8 cellular contexts compared by ENCODE assay signal in the genomic region with DNA sequence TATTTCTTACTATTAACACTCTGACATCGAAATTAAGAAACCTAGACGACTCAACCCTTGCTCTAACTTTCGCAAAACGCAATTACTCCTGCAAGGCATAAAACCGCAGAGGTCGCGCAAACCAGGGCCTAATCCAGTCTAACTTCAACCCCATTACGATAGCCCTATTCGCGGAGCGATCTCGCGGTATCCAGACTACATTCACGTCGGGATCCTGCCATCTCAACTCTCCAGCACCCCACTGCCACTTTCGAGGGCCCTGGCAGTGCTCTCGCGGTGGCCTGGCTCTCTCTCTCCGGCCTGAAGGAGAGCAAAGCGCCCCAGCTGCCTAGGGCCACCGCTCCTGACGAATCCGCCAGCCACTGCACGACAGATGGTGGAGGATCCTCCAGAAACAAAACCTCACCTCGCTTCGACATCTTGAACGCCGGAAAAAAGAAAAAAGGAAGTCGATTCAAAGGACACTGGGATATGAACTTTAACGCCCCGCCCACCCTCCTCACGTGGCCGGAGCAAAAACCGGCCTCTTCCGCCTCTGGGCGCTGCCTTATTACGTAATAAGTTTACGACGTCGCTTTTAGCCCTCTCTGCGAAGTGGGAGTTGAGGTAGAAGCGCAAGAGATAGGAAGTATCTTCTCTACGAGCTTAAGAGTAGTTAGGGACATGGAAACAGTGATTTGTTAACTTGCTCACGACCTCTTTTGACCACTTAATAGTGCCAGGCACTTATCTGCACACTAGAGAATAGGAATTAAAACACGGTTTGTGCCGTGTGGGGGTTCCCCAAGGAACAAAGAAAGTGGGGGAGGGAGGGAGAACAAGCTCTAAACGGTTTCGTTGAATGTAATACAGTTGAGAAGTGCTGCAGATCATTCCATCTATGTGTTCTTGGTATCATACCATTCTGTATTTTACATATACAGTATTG. TPM values are rescaled to one million over a fixed set of nuclear protein-coding genes. Genes with fewer than 3 reads are reported as not detected.
DNase-seq lines count a peak whose midpoint lies in the region; ATAC-seq and TF ChIP-seq lines count a peak whose summit lies in the region.

Gene RPL23 (minus strand): TSS at position 430 of the 928 bp plus-strand sequence. CDS start 11 bp downstream, at position 419.

- no peaks in the 10 kb centered on the region for H3K9me2 ChIP-seq in OCI-LY7 (ENCODE audit: insufficient read depth, low read length)

- peaks cover 48% of the 10 kb centered on the region for H3K79me2 ChIP-seq in OCI-LY7 (ENCODE audit: insufficient read depth, low read depth, low read length)

- H3K36me3 ChIP-seq in IMR-90 (ENCODE audit: control insufficient read depth, insufficient read depth, low read length) (peaks cover 32% of the 10 kb centered on the region), OCI-LY7 (ENCODE audit: insufficient read depth, low read length) (peaks cover 49% of the 10 kb centered on the region)

- no peaks in the 10 kb centered on the region for H3K9me3 Mint-ChIP-seq in endothelial cell (ENCODE audit: unreplicated experiment)

- POLR2A ChIA-PET in IMR-90 (lab: Charles Lee; ENCODE audit: unreplicated experiment), result interaction anchor here (0.5 to 1.7 kb wide), 4 partner anchors 9 to 16 kb away, joined by 3 to 8 read pairs (median 5); partner anchors contain the start of gene LASP1
- POLR2A ChIA-PET in OCI-LY7 (lab: Charles Lee), result interaction anchor here (0.6 to 3.1 kb wide), 12 partner anchors 10 to 203 kb away, joined by 3 to 56 read pairs (median 4); partner anchors contain the start of genes CWC25, FBXO47, LASP1 and PSMB3

- no peak for TF ChIP-seq CTCF in IMR-90 (conservative IDR thresholded peaks at IDR 0.05; ENCODE audit: low read depth, low read length)
- TF ChIP-seq CTCF in OCI-LY7 (conservative IDR thresholded peaks at IDR 0.05; ENCODE audit: low read length), result no peak
- TF ChIP-seq CTCF in endothelial cell (IDR thresholded peaks at IDR 0.05; ENCODE audit: unreplicated experiment), result no peak

- no peaks in the 10 kb centered on the region for H3K27me3 ChIP-seq in IMR-90 (ENCODE audit: control insufficient read depth, insufficient read depth, low read length)

- no peak; the same call in 1 of the 2 replicates for TF ChIP-seq RAD21 in IMR-90 (IDR thresholded peaks at IDR 0.05; ENCODE audit: low read length)

- BruUV-seq in IMR-90 (replicated peaks; lab: Mats Ljungman, UMichigan) (TSS peak; percentile 67), OCI-LY7 (replicated peaks; lab: Mats Ljungman, UMichigan) (TSS peak; percentile 81)

- peaks cover 50% of the 10 kb centered on the region for H3K36me3 Mint-ChIP-seq in endothelial cell (ENCODE audit: low read depth, unreplicated experiment)

- WGBS in IMR-90 (ENCODE audit: extremely low coverage in 2 of 2, insufficient read length in 1 of 2), 2 experiments, result 1% methylated on average over 19 of the region's 48 CpGs; no CpG with 5 or more reads in 1 of the 2 experiments

- in situ Hi-C loops in Caki2 (cut with HindIII; ENCODE audit: low pct_unique_long_range_greater_than_20kb, low sequenced_read_pairs) (no loop called here), IMR-90 (cut with MboI; ENCODE audit: low sequenced_read_pairs) (no loop called here)

- H3K4me1 ChIP-seq in IMR-90 (ENCODE audit: control insufficient read depth, insufficient read depth, low read length) (peaks cover 3% of the 10 kb centered on the region; the same call in 1 of the 2 replicates), OCI-LY7 (ENCODE audit: insufficient read depth, low read length, poor library complexity, severe bottlenecking) (peaks cover 42% of the 10 kb centered on the region)

- peak within 1 kb of the TSS; percentile 95 for H3K14ac ChIP-seq in IMR-90 (replicated peaks; ENCODE audit: low read depth, low read length)

- H2BK5ac ChIP-seq in IMR-90 (ENCODE audit: low read depth, low read length, poor library complexity, severe bottlenecking), result peak within 1 kb of the TSS; percentile 96

- H4K20me1 ChIP-seq in IMR-90 (ENCODE audit: insufficient read depth, low read length), result peaks cover 45% of the 10 kb centered on the region
- H4K20me1 ChIP-seq in OCI-LY7 (ENCODE audit: insufficient read depth, low read length), result peaks cover 28% of the 10 kb centered on the region

- H3K4me3 ChIP-seq in IMR-90 (ENCODE audit: insufficient read depth, low read depth, low read length) (peak within 1 kb of the TSS; percentile 76), OCI-LY7 (ENCODE audit: low read depth, low read length, poor library complexity, severe bottlenecking) (peak within 1 kb of the TSS; percentile 87)

- CTCF ChIA-PET in IMR-90 (lab: Yijun Ruan, JAX) (interaction anchor here (1.2 kb wide), 1 partner anchor 16 kb away, joined by 5 read pairs; no protein-coding TSS in a partner anchor), OCI-LY7 (lab: Charles Lee; ENCODE audit: unreplicated experiment) (interaction anchor here (0.8 kb wide), 1 partner anchor 16 kb away, joined by 4 read pairs; no protein-coding TSS in a partner anchor)

- peak within 1 kb of the TSS; percentile 27 for H2BK120ac ChIP-seq in IMR-90 (ENCODE audit: low read depth, low read length)

- H3K18ac ChIP-seq in IMR-90 (ENCODE audit: low read depth, low read length), result peak within 1 kb of the TSS; percentile 84

- peak within 1 kb of the TSS; percentile 16; the same call in 1 of the 3 replicates for H2BK15ac ChIP-seq in IMR-90 (ENCODE audit: low read depth, low read length)

- DNase-seq in Caki2 (ENCODE audit: low read depth) (peak; percentile 96), IMR-90 (peak; percentile 97), OCI-LY7 (ENCODE audit: low spot score) (peak; percentile 99), endothelial cell (ENCODE audit: low spot score) (peak; percentile 85), middle frontal gyrus (ENCODE audit: extremely low spot score, low spot score) (peak; percentile 94)
- DNase-seq in activated CD8-positive, alpha-beta memory T cell treated with anti-CD3 and anti-CD28 coated beads, Interleukin-2, amount 50 U/mL, for 48 hours, result peak; percentile 91
- DNase-seq in stimulated activated CD8-positive, alpha-beta memory T cell treated with anti-CD3 and anti-CD28 coated beads, Interleukin-2, amount 100 ng/mL, for 1 hour (ENCODE audit: low read depth in 2 of 2), result peak; percentile 78 to 83

- H3K9me1 ChIP-seq in IMR-90 (ENCODE audit: insufficient read depth, low read length), result 0 out of 2 replicates have a peak, but pooled peaks cover 7% of the 10 kb centered on the region

- intact Hi-C loops in IMR-90 (cut with micrococcal nuclease), result no loop called here
- intact Hi-C loops in OCI-LY7 (cut with micrococcal nuclease; ENCODE audit: unreplicated experiment), result loop anchor here (1.0 to 5.0 kb wide), 3 partner anchors 15 to 101 kb away; partner anchors contain the start of genes CWC25 and PSMB3

- peak within 1 kb of the TSS; percentile 89 for H3K56ac ChIP-seq in IMR-90 (ENCODE audit: extremely low read depth, insufficient read depth, low read length)

- TF ChIP-seq POLR2A in IMR-90 (IDR thresholded peaks at IDR 0.05; ENCODE audit: low read depth, low read length), result peak; percentile 98

- ATAC-seq in GM21447 (IDR thresholded peaks at IDR 0.05; ENCODE audit: unreplicated experiment) (peak; percentile 76), IMR-90 (ENCODE audit: low read depth) (peak; percentile 90)

- peak within 1 kb of the TSS; percentile 95 for H2AK9ac ChIP-seq in IMR-90 (replicated peaks; ENCODE audit: low read depth, low read length, poor library complexity)

- H3K27ac Mint-ChIP-seq in endothelial cell (ENCODE audit: unreplicated experiment), result peak within 1 kb of the TSS; percentile 100

- H3K27ac ChIP-seq in IMR-90 (ENCODE audit: insufficient read depth, low read length) (peak within 1 kb of the TSS; percentile 86), OCI-LY7 (ENCODE audit: low read depth, low read length, poor library complexity, severe bottlenecking) (peak within 1 kb of the TSS; percentile 96)

- H3K9me3 ChIP-seq in IMR-90 (ENCODE audit: control insufficient read depth, insufficient read depth, low read length) (no peaks in the 10 kb centered on the region), OCI-LY7 (ENCODE audit: low read length) (no peaks in the 10 kb centered on the region)

- H2BK20ac ChIP-seq in IMR-90 (ENCODE audit: low read depth, low read length), result no peak within 1 kb of the TSS

- dilution Hi-C loops in IMR-90 (cut with HindIII; ENCODE audit: low sequenced_read_pairs, unreplicated experiment), result no loop called here

- peaks cover 21% of the 10 kb centered on the region for H3K27me3 Mint-ChIP-seq in endothelial cell (ENCODE audit: unreplicated experiment)

- peak within 1 kb of the TSS; percentile 96 for H3K23ac ChIP-seq in IMR-90 (ENCODE audit: low read depth, low read length)

- peak within 1 kb of the TSS; percentile 99 for H3K4me3 Mint-ChIP-seq in endothelial cell (ENCODE audit: unreplicated experiment)

- H3K4me2 ChIP-seq in IMR-90 (ENCODE audit: low read depth, low read length) (peak within 1 kb of the TSS; percentile 97), OCI-LY7 (ENCODE audit: low read length) (peak within 1 kb of the TSS; percentile 98)

- H3K9ac ChIP-seq in IMR-90 (ENCODE audit: low read depth, low read length), result peak within 1 kb of the TSS; percentile 95

- H4K8ac ChIP-seq in IMR-90 (ENCODE audit: low read depth in 2 of 2, low read length in 2 of 2), result peak within 1 kb of the TSS; percentile 89 to 96

- H4K5ac ChIP-seq in IMR-90 (ENCODE audit: low read depth, low read length), result peak within 1 kb of the TSS; percentile 96

- peak within 1 kb of the TSS; percentile 90 for H2AK5ac ChIP-seq in IMR-90 (ENCODE audit: low read depth, low read length)

- peak within 1 kb of the TSS; percentile 89 for H3K4ac ChIP-seq in IMR-90 (ENCODE audit: low read depth, low read length)

- peaks cover 36% of the 10 kb centered on the region for H3K4me1 Mint-ChIP-seq in endothelial cell (ENCODE audit: unreplicated experiment)

- H2AFZ ChIP-seq in IMR-90 (replicated peaks; ENCODE audit: low read length, poor library complexity) (peak within 1 kb of the TSS; percentile 74), OCI-LY7 (ENCODE audit: low read length) (peak within 1 kb of the TSS; percentile 36; the same call in 1 of the 2 replicates)

- H3K79me1 ChIP-seq in IMR-90 (ENCODE audit: low read depth in 1 of 2, low read length in 2 of 2), result peaks cover 13 to 46% of the 10 kb centered on the region in 2 experiments

- peak within 1 kb of the TSS; percentile 95 for H4K91ac ChIP-seq in IMR-90 (ENCODE audit: insufficient read depth, low read depth, low read length)

TF ChIP-seq in IMR-90, 13 proteins besides CTCF, POLR2A, EP300 and RAD21 (continues in another document):
- TF ChIP-seq CEBPB (IDR thresholded peaks at IDR 0.05; ENCODE audit: low read depth, low read length) (peak; percentile 99), RFX5 (IDR thresholded peaks at IDR 0.05; ENCODE audit: low read depth, low read length) (peak; percentile 38; the same call in 1 of the 2 replicates), BHLHE40 (IDR thresholded peaks at IDR 0.05; ENCODE audit: low read depth, low read length) (peak; percentile 71)

RNA-seq across cellular contexts. Expression of gene RPL23, which starts in this region (rescaled TPM):
- total RNA-seq in Caki2 (2014; rRNA removed; shearing (Covaris generic); ENCODE audit: low replicate concordance), result 1,156 and 1,210 TPM in 2 replicates
- total RNA-seq in IMR-90 (2012; rRNA removed), result 1,170 and 2,401 TPM in 2 replicates
- polyA plus RNA-seq in IMR-90 (2012; rRNA removed), result 1,882 and 2,308 TPM in 2 replicates
- polyA plus RNA-seq in IMR-90 (2012; cell fraction: cytosol; rRNA removed), result 437 and 806 TPM in 2 replicates
- 76.8 and 944 TPM in 2 replicates for polyA plus RNA-seq in IMR-90 (2012; cell fraction: nucleus; rRNA removed; ENCODE audit: low replicate concordance)
- total RNA-seq in OCI-LY7 (2014; rRNA removed; shearing (Covaris generic)), result 1,289 and 1,881 TPM in 2 replicates
- total RNA-seq in OCI-LY7 (2022), result 1,611 and 1,766 TPM in 2 replicates
- total RNA-seq in endothelial cell (ENCODE audit: unreplicated experiment), result 2,464 TPM

Comparison
In these comparisons a context has a peak if more than half of its experiments do, and no peak if none do; other contexts are left out.
1. Peak in every context shown above with its lines: DNase-seq, ATAC-seq, H3K4me3 ChIP-seq and H3K27ac ChIP-seq.